ENCODE assay signal across 8 cellular contexts in the genomic region with DNA sequence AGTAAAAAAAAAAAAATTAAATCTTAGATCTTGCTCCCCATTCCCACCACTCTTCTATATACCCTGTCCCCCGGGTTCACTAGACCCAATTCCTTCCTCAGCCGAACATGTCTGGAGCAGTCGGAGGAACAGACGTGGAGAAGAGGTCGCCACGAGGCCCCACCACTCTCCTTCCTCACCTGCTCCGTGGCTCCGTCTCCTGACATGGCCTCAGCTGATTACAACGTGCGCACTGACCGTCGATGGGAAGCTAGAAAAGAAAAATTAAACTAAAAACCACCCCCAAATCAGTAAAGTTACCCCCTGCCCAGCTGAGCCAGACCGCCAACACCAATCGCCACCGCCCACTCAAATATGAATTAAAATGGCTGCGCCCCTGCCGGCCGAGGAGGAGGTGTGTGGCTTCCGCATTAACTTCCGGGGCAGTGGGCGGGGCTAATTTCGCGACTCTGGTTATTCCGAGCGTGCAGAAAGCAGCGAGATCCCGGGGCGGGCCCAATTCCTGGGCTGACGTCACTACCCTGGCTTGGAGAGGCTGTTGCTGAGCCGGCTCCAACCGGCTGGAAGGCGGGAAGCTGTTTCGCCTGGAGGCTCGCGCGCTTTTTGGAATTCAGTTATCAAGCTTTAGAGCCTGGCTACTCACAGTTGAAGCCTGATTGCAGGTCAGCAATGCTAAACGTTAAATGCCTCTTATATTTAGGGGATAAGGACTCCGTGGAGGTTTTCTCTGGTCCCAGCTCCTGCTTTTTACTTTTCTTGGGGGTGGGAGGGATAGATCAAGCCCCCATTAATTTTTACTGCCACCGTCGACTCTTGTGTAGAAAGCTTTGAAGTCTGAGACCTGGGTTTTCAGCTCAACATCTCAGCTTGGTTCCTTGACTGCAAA. TPM values are rescaled to one million over a fixed set of nuclear protein-coding genes. Genes with fewer than 3 reads are reported as not detected.
DNase-seq lines count a peak whose midpoint lies in the region; ATAC-seq lines count a peak whose summit lies in the region.

A gene (minus strand): TSS at position 361 of the 886 bp plus-strand sequence. CDS start 155 bp downstream, at position 206.

- H3K27me3 Mint-ChIP-seq in dendritic cell treated with granulocyte-macrophage colony-stimulating factor and Interleukin-4, amounts not matched to agents 40 ng/mL and 50 ng/mL, for 4 days, result no peaks in the 10 kb centered on the region

- DNase-seq in CD1c-positive myeloid dendritic cell (ENCODE audit: extremely low spot score) (peak; percentile 99), NCI-H774 (lab: John Stamatoyannopoulos, UW) (peak; percentile 98), left lobe of liver (ENCODE audit: low spot score) (peak; percentile 100)
- peak; percentile 96 to 97 for DNase-seq in activated CD4-positive, alpha-beta T cell treated with anti-CD3 and anti-CD28 coated beads, Interleukin-2, amount 50 U/mL, for 4 hours
- peak; percentile 94 for DNase-seq in stimulated activated CD4-positive, alpha-beta T cell treated with anti-CD3 and anti-CD28 coated beads, Interleukin-2, amount 100 ng/mL, for 4 hours (ENCODE audit: low read depth)

- peak within 1 kb of the TSS; percentile 95 for H3K4me3 Mint-ChIP-seq in dendritic cell treated with granulocyte-macrophage colony-stimulating factor and Interleukin-4, amounts not matched to agents 40 ng/mL and 50 ng/mL, for 4 days

- no peaks in the 10 kb centered on the region for H3K9me3 Mint-ChIP-seq in dendritic cell treated with granulocyte-macrophage colony-stimulating factor and Interleukin-4, amounts not matched to agents 40 ng/mL and 50 ng/mL, for 4 days

- H3K4me1 Mint-ChIP-seq in dendritic cell treated with granulocyte-macrophage colony-stimulating factor and Interleukin-4, amounts not matched to agents 40 ng/mL and 50 ng/mL, for 4 days (ENCODE audit: low read depth), result peaks cover 44% of the 10 kb centered on the region

- intact Hi-C loops in dendritic cell treated with granulocyte-macrophage colony-stimulating factor and Interleukin-4, amounts not matched to agents 40 ng/mL and 50 ng/mL, for 4 days (cut with micrococcal nuclease), result loop anchor here (1.0 kb wide), 1 partner anchor 122 kb away; a partner anchor contains a TSS

- ATAC-seq in GM19395 (IDR thresholded peaks at IDR 0.05; ENCODE audit: unreplicated experiment) (peak; percentile 90), HG03565 (IDR thresholded peaks at IDR 0.05; ENCODE audit: unreplicated experiment) (peak; percentile 83), left lobe of liver (peak; percentile 98)

- H3K27ac Mint-ChIP-seq in dendritic cell treated with granulocyte-macrophage colony-stimulating factor and Interleukin-4, amounts not matched to agents 40 ng/mL and 50 ng/mL, for 4 days, result peak within 1 kb of the TSS; percentile 95

- peaks cover 21% of the 10 kb centered on the region for H3K36me3 Mint-ChIP-seq in dendritic cell treated with granulocyte-macrophage colony-stimulating factor and Interleukin-4, amounts not matched to agents 40 ng/mL and 50 ng/mL, for 4 days (ENCODE audit: low read depth)

RNA-seq across cellular contexts. Expression of the gene that starts here (rescaled TPM):
- 9.9 TPM for total RNA-seq in left lobe of liver

Comparison
In these comparisons a context has a peak if more than half of its experiments do, and no peak if none do; other contexts are left out.
1. Peak in every context shown above with its lines: DNase-seq and ATAC-seq.